Comparison of ENCODE assay signal across 12 cellular contexts in the genomic region with DNA sequence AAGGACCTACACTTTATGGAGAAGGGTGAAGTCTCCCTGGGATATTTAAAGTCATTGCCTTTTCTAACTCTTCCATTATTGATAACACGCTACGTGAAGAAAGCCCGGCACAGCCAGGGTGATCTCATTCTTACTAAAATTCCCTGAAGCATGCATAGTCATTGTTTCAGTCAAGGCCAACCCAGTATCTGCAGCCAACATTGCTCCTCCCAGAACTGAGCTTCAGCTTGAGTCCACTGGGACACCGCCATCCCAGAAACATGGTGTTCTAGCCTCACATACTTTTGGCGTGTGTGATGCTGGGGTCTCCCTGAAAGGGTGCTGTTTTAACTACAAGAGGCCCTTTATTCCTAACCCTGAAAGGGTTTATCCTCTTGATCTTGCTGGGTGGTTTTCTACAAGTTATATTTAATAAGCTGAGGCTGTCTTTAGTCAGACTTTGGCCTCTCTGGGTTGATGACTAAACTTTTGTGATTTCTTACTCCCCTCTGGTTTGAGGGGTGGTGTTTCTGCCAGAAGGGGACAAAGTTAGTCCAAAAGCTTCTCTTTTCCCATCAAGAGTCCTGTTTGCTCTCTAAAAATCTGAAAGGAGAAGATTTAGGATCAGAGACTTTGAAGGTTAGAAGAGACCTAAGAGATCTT. TPM values are rescaled to one million over a fixed set of nuclear protein-coding genes. Genes with fewer than 3 reads are reported as not detected.
DNase-seq lines count a peak whose midpoint lies in the region; ATAC-seq and TF ChIP-seq lines count a peak whose summit lies in the region.
"Had no signal": no experiment of that assay in that cellular context is flagged by ENCODE, and none has a peak within 500 bp of the region (broad histone marks: within the 10 kb centered on the region; RNA-seq: fewer than 3 reads in every experiment).

No MANE protein-coding gene starts in this region.

- H3K27ac Mint-ChIP-seq in stimulated activated effector memory CD8-positive, alpha-beta T cell treated with anti-CD3 and anti-CD28 coated beads, Interleukin-12 subunit alpha, Interleukin-12 subunit beta, amount 100 ng/mL, for 72 hours, result no peak overlapping the region
- H3K27ac Mint-ChIP-seq: natural killer cell had no signal

- no peaks in the 10 kb centered on the region for H3K4me1 Mint-ChIP-seq in stimulated activated effector memory CD8-positive, alpha-beta T cell treated with anti-CD3 and anti-CD28 coated beads, Interleukin-12 subunit alpha, Interleukin-12 subunit beta, amount 100 ng/mL, for 72 hours
- H3K4me1 Mint-ChIP-seq: natural killer cell had no signal

- no peaks in the 10 kb centered on the region for H3K27me3 ChIP-seq in body of pancreas
- H3K27me3 ChIP-seq in right atrium auricular region, result no peaks in the 10 kb centered on the region

- H3K9me3 ChIP-seq in body of pancreas, result no peaks in the 10 kb centered on the region
- H3K9me3 ChIP-seq in right atrium auricular region, result no peaks in the 10 kb centered on the region

- H3K27ac ChIP-seq in body of pancreas (no peak overlapping the region), right atrium auricular region (peak overlapping the region; percentile 19 to 82)

- H3K4me1 ChIP-seq in body of pancreas, result no peaks in the 10 kb centered on the region
- no peaks in the 10 kb centered on the region for H3K4me1 ChIP-seq in right atrium auricular region

- H3K36me3 ChIP-seq in body of pancreas (replicated peaks in 1 of 2; ENCODE audit: insufficient read depth in 1 of 2, low read depth in 2 of 2), result no peaks in the 10 kb centered on the region
- H3K36me3 ChIP-seq in right atrium auricular region, result no peaks in the 10 kb centered on the region

- no peaks in the 10 kb centered on the region for H3K36me3 Mint-ChIP-seq in stimulated activated effector memory CD8-positive, alpha-beta T cell treated with anti-CD3 and anti-CD28 coated beads, Interleukin-12 subunit alpha, Interleukin-12 subunit beta, amount 100 ng/mL, for 72 hours
- H3K36me3 Mint-ChIP-seq: natural killer cell had no signal

- DNase-seq in HPDE6-E6E7 (ENCODE audit: extremely low spot score) (peak; percentile 57), body of pancreas (peak in 2 of 4 donors; percentile 17 to 31), right atrium auricular region (ENCODE audit: low spot score) (peak; percentile 87), NCI-H146 (lab: John Stamatoyannopoulos, UW) (no peak), SKM-1 (lab: John Stamatoyannopoulos, UW; ENCODE audit: unreplicated experiment) (no peak)
- DNase-seq in stimulated activated effector memory CD8-positive, alpha-beta T cell treated with anti-CD3 and anti-CD28 coated beads, Interleukin-12 subunit alpha, Interleukin-12 subunit beta, amount 100 ng/mL, for 72 hours (ENCODE audit: low spot score in 2 of 2), result no peak
- no peak for DNase-seq in stimulated activated naive CD4-positive, alpha-beta T cell (lab: John Stamatoyannopoulos, UW)
- DNase-seq in activated CD8-positive, alpha-beta memory T cell treated with anti-CD3 and anti-CD28 coated beads for 24 hours, result no peak
- DNase-seq: activated T-cell treated with anti-CD3 and anti-CD28 coated beads for 4 hours; natural killer cell; NCI-H2107; stimulated activated CD4-positive, alpha-beta T cell treated with anti-CD3 and anti-CD28 coated beads, Interleukin-2, amount 100 ng/mL, for 48 hours had no signal

- H3K4me3 Mint-ChIP-seq in stimulated activated effector memory CD8-positive, alpha-beta T cell treated with anti-CD3 and anti-CD28 coated beads, Interleukin-12 subunit alpha, Interleukin-12 subunit beta, amount 100 ng/mL, for 72 hours, result no peak overlapping the region
- H3K4me3 Mint-ChIP-seq: natural killer cell had no signal

- H3K4me3 ChIP-seq in body of pancreas (no peak overlapping the region), right atrium auricular region (no peak overlapping the region)

- ATAC-seq in body of pancreas, result peak; percentile 35
- ATAC-seq in stimulated activated effector memory CD8-positive, alpha-beta T cell treated with anti-CD3 and anti-CD28 coated beads, Interleukin-12 subunit alpha, Interleukin-12 subunit beta, amount 100 ng/mL, for 72 hours, result peak; percentile 44
- ATAC-seq: natural killer cell had no signal

- intact Hi-C loops in body of pancreas (cut with DNase I), result no loop called here

- no peaks in the 10 kb centered on the region for H3K9me3 Mint-ChIP-seq in stimulated activated effector memory CD8-positive, alpha-beta T cell treated with anti-CD3 and anti-CD28 coated beads, Interleukin-12 subunit alpha, Interleukin-12 subunit beta, amount 100 ng/mL, for 72 hours

- 58 to 65% methylated on average over 5 of the region's 5 CpGs for WGBS in body of pancreas, 2 donors

- TF ChIP-seq POLR2A in body of pancreas (IDR thresholded peaks at IDR 0.05), result no peak

- no peak for TF ChIP-seq CTCF in body of pancreas (IDR thresholded peaks at IDR 0.05)
- no peak for TF ChIP-seq CTCF in right atrium auricular region (IDR thresholded peaks at IDR 0.05)

RNA-seq across cellular contexts. Expression of a gene that starts 26.0 kb away (rescaled TPM):
- total RNA-seq in body of pancreas (10 to 100 TPM; 12.7 to 51.1 TPM), right atrium auricular region (10 to 100 TPM; 57.1 to 84.9 TPM)

Comparison
In these comparisons a context has a peak if more than half of its experiments do, and no peak if none do; other contexts are left out.
1. DNase-seq: peak in HPDE6-E6E7 (single experiment) and right atrium auricular region (single experiment); none in stimulated activated effector memory CD8-positive, alpha-beta T cell treated with anti-CD3 and anti-CD28 coated beads, Interleukin-12 subunit alpha, Interleukin-12 subunit beta, amount 100 ng/mL, for 72 hours (0 of 2), NCI-H146 (single experiment), SKM-1 (single experiment), stimulated activated naive CD4-positive, alpha-beta T cell (0 of 6) and activated CD8-positive, alpha-beta memory T cell treated with anti-CD3 and anti-CD28 coated beads for 24 hours (single experiment).
2. H3K27ac ChIP-seq: peak in right atrium auricular region (2 of 2); none in body of pancreas (0 of 4).